11 cellular contexts compared by ENCODE assay signal in genomic region chr5:37090781-37091180, GRCh38.
"Had no signal": no experiment of that assay in that cellular context is flagged by ENCODE, and none has a peak within 500 bp of the region (broad histone marks: within the 10 kb centered on the region; RNA-seq: fewer than 3 reads in every experiment).

No MANE protein-coding gene starts in this region.

- H3K4me3 Mint-ChIP-seq: activated naive CD4-positive, alpha-beta T cell treated with anti-CD3 and anti-CD28 coated beads, Interleukin-2, amount 10 ng/mL, durations not matched to agents 7 days and 5 days; naive thymus-derived CD4-positive, alpha-beta T cell; stimulated activated memory B cell treated with anti-CD40 and anti-IgM and Interleukin-4, amounts not matched to agents 10 μg/mL and 1 μg/mL and 100 μg/mL, for 72 hours had no signal

- H3K4me1 Mint-ChIP-seq: activated naive CD4-positive, alpha-beta T cell treated with anti-CD3 and anti-CD28 coated beads, Interleukin-2, amount 10 ng/mL, durations not matched to agents 7 days and 5 days; stimulated activated memory B cell treated with anti-CD40 and anti-IgM and Interleukin-4, amounts not matched to agents 10 μg/mL and 1 μg/mL and 100 μg/mL, for 72 hours had no signal

- H3K27me3 Mint-ChIP-seq: activated naive CD4-positive, alpha-beta T cell treated with anti-CD3 and anti-CD28 coated beads, Interleukin-2, amount 10 ng/mL, durations not matched to agents 7 days and 5 days; naive thymus-derived CD4-positive, alpha-beta T cell; stimulated activated memory B cell treated with anti-CD40 and anti-IgM and Interleukin-4, amounts not matched to agents 10 μg/mL and 1 μg/mL and 100 μg/mL, for 72 hours had no signal

- H3K27ac ChIP-seq: heart left ventricle, parathyroid adenoma had no signal

- H3K27ac Mint-ChIP-seq: activated naive CD4-positive, alpha-beta T cell treated with anti-CD3 and anti-CD28 coated beads, Interleukin-2, amount 10 ng/mL, durations not matched to agents 7 days and 5 days; activated T-helper 2 cell treated with anti-CD3 and anti-CD28 coated beads, Interferon-gamma antibody, Interleukin-2, Interleukin-4, amounts not matched to agents 10 μg/mL and 5 μg/mL and 100 μg/mL, durations not matched to agents 14 hours and 24 hours and 36 hours; naive thymus-derived CD4-positive, alpha-beta T cell; stimulated activated memory B cell treated with anti-CD40 and anti-IgM and Interleukin-4, amounts not matched to agents 10 μg/mL and 1 μg/mL and 100 μg/mL, for 72 hours had no signal

- DNase-seq: activated CD4-positive, alpha-beta T cell treated with anti-CD3 and anti-CD28 coated beads, Interleukin-2, amount 50 U/mL, for 1 hour; activated naive CD4-positive, alpha-beta T cell treated with anti-CD3 and anti-CD28 coated beads, Interleukin-2, amount 10 ng/mL, durations not matched to agents 7 days and 5 days; dorsolateral prefrontal cortex; heart left ventricle; mucosa of descending colon; naive thymus-derived CD4-positive, alpha-beta T cell; retina had no signal

- H3K4me3 ChIP-seq: dorsolateral prefrontal cortex, heart left ventricle, lung, mucosa of descending colon had no signal

- H3K9me3 Mint-ChIP-seq: activated naive CD4-positive, alpha-beta T cell treated with anti-CD3 and anti-CD28 coated beads, Interleukin-2, amount 10 ng/mL, durations not matched to agents 7 days and 5 days had no signal
